25 cellular contexts compared by ENCODE assay signal in genomic region chr1:38932496-38933014, GRCh38. TPM values are rescaled to one million over a fixed set of nuclear protein-coding genes. Genes with fewer than 3 reads are reported as not detected.
"Had no signal": no experiment of that assay in that cellular context is flagged by ENCODE, and none has a peak within 500 bp of the region (broad histone marks: within the 10 kb centered on the region; RNA-seq: fewer than 3 reads in every experiment).

No MANE protein-coding gene starts in this region.

- ATAC-seq: gastrocnemius medialis; left lung; right lobe of liver; stimulated activated memory B cell treated with anti-CD40 and anti-IgM and Interleukin-4, amounts not matched to agents 10 μg/mL and 1 μg/mL and 100 μg/mL, for 72 hours; upper lobe of right lung; WTC11 had no signal

- DNase-seq: activated CD4-positive, alpha-beta T cell treated with anti-CD3 and anti-CD28 coated beads for 4 hours; activated CD8-positive, alpha-beta memory T cell treated with anti-CD3 and anti-CD28 coated beads for 24 hours; activated effector memory CD4-positive, alpha-beta T cell treated with Interleukin-2 at 50 U/mL for 16 hours; endodermal cell; esophagus squamous epithelium; gastrocnemius medialis; hippocampal formation; kidney glomerular epithelial cell; left lung; naive B cell; occipital lobe; right lobe of liver; Right ventricle myocardium superior; T1000; thyroid gland; upper lobe of right lung had no signal

- H3K4me1 Mint-ChIP-seq: activated naive CD4-positive, alpha-beta T cell treated with anti-CD3 and anti-CD28 coated beads, Interleukin-2, amount 50 U/mL, for 24 hours; endodermal cell; naive B cell; stimulated activated memory B cell treated with anti-CD40 and anti-IgM and Interleukin-4, amounts not matched to agents 10 μg/mL and 1 μg/mL and 100 μg/mL, for 72 hours had no signal

- H3K36me3 Mint-ChIP-seq: activated naive CD4-positive, alpha-beta T cell treated with anti-CD3 and anti-CD28 coated beads, Interleukin-2, amount 50 U/mL, for 24 hours; naive B cell; stimulated activated memory B cell treated with anti-CD40 and anti-IgM and Interleukin-4, amounts not matched to agents 10 μg/mL and 1 μg/mL and 100 μg/mL, for 72 hours; WTC11 had no signal

- H3K4me3 Mint-ChIP-seq: activated naive CD4-positive, alpha-beta T cell treated with anti-CD3 and anti-CD28 coated beads, Interleukin-2, amount 50 U/mL, for 24 hours; endodermal cell; naive B cell; neural crest cell; stimulated activated memory B cell treated with anti-CD40 and anti-IgM and Interleukin-4, amounts not matched to agents 10 μg/mL and 1 μg/mL and 100 μg/mL, for 72 hours; T-helper 1 cell treated with Interleukin-12 subunit alpha and Interleukin-12 subunit beta and Interleukin-4 antibody, amounts not matched to agents 30 μg/mL and 1 μg/mL, for 36 hours; WTC11 had no signal

- H3K9me3 Mint-ChIP-seq: activated naive CD4-positive, alpha-beta T cell treated with anti-CD3 and anti-CD28 coated beads, Interleukin-2, amount 50 U/mL, for 24 hours; endodermal cell; naive B cell; neural crest cell; stimulated activated memory B cell treated with anti-CD40 and anti-IgM and Interleukin-4, amounts not matched to agents 10 μg/mL and 1 μg/mL and 100 μg/mL, for 72 hours; T-helper 1 cell treated with Interleukin-12 subunit alpha and Interleukin-12 subunit beta and Interleukin-4 antibody, amounts not matched to agents 30 μg/mL and 1 μg/mL, for 36 hours; WTC11 had no signal

- H3K27me3 Mint-ChIP-seq: activated naive CD4-positive, alpha-beta T cell treated with anti-CD3 and anti-CD28 coated beads, Interleukin-2, amount 50 U/mL, for 24 hours had no signal

- H3K27ac Mint-ChIP-seq: endodermal cell; stimulated activated memory B cell treated with anti-CD40 and anti-IgM and Interleukin-4, amounts not matched to agents 10 μg/mL and 1 μg/mL and 100 μg/mL, for 72 hours; T-helper 1 cell treated with Interleukin-12 subunit alpha and Interleukin-12 subunit beta and Interleukin-4 antibody, amounts not matched to agents 30 μg/mL and 1 μg/mL, for 36 hours; WTC11 had no signal

RNA-seq across cellular contexts. Expression of gene RHBDL2, which starts 9.1 kb away (rescaled TPM):
- total RNA-seq: endodermal cell, gastrocnemius medialis, neural crest cell, occipital lobe, Right ventricle myocardium superior, thyroid gland had no signal

RNA-seq across cellular contexts. Expression of gene GJA9, which starts 51.2 kb away (rescaled TPM):
- total RNA-seq: breast epithelium, endodermal cell, gastrocnemius medialis, lung, mesenteric fat pad, neural crest cell, occipital lobe, right lobe of liver, Right ventricle myocardium superior, subcutaneous adipose tissue, thyroid gland, upper lobe of right lung, WTC11 had no signal
